In the genomic region with DNA sequence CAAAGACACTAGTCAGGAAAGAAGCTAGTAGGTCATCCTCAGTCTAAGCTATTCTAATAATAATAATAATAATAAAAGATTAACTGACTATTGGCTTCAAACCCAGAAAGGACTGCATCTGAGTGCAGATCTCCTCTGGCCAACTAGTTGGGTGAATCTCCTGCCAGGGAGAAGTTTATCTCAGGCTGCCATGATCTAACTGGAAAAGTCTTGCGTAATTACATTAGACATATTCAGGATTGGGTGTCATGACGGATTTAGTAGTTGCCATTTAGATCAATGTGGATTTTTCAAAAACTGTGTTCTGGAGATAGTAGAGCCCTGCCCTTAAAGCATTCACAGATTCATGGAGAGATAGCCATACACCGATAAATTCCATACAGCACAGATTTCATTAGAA, we compare ENCODE assay signal across 23 cellular contexts.
DNase-seq lines count a peak whose midpoint lies in the region; ATAC-seq and TF ChIP-seq lines count a peak whose summit lies in the region.
"Had no signal": no experiment of that assay in that cellular context is flagged by ENCODE, and none has a peak within 500 bp of the region (broad histone marks: within the 10 kb centered on the region; RNA-seq: fewer than 3 reads in every experiment).

No MANE protein-coding gene starts in this region.

- no peak overlapping the region for H2AFZ ChIP-seq in IMR-90 (replicated peaks; ENCODE audit: low read length, poor library complexity)

- WGBS in IMR-90 (ENCODE audit: extremely low coverage in 2 of 2, insufficient read length in 1 of 2), 2 experiments: no CpG with 5 or more reads among the region's 3 CpGs

- no peak for TF ChIP-seq POLR2A in IMR-90 (IDR thresholded peaks at IDR 0.05; ENCODE audit: low read depth, low read length)

- no peak overlapping the region for H2BK20ac ChIP-seq in IMR-90 (ENCODE audit: low read depth, low read length)

- H3K27ac ChIP-seq in IMR-90 (ENCODE audit: insufficient read depth, low read length): no peak overlapping the region
- H3K27ac ChIP-seq: BLaER1 had no signal

- no peak overlapping the region for H3K18ac ChIP-seq in IMR-90 (ENCODE audit: low read depth, low read length)

- H3K4me3 ChIP-seq in IMR-90 (ENCODE audit: insufficient read depth, low read depth, low read length): no peak overlapping the region
- H3K4me3 ChIP-seq: BLaER1, GM12878 had no signal

- H4K91ac ChIP-seq in IMR-90 (ENCODE audit: insufficient read depth, low read depth, low read length): no peak overlapping the region

- no peaks in the 10 kb centered on the region for H4K20me1 ChIP-seq in IMR-90 (ENCODE audit: insufficient read depth, low read length)
- H4K20me1 ChIP-seq: BLaER1 had no signal

- H3K23ac ChIP-seq in IMR-90 (ENCODE audit: low read depth, low read length): no peak overlapping the region

- no peak for DNase-seq in IMR-90
- DNase-seq in endothelial cell (ENCODE audit: low spot score): no peak
- peak; percentile 9 for DNase-seq in renal cortical epithelial cell (ENCODE audit: low read depth)
- DNase-seq in activated T-cell treated with anti-CD3 and anti-CD28 coated beads for 4 hours: no peak
- DNase-seq in islet precursor cell: no peak
- DNase-seq: 8988T; ACHN; BE2C; C1 segment of cervical spinal cord; CD4-positive, alpha-beta memory T cell; CD4-positive, CD25-positive, alpha-beta regulatory T cell; CD8-positive, alpha-beta memory T cell; COR-L47; DMS 273 treated with DMSO at 0.1 percent for 48 hours; DMS153; DMS53; DMS79; DND-41; EL; GDM1 had no signal

- H4K8ac ChIP-seq in IMR-90 (ENCODE audit: low read depth in 2 of 2, low read length in 2 of 2): no peak overlapping the region

- no peak for TF ChIP-seq RAD21 in IMR-90 (IDR thresholded peaks at IDR 0.05; ENCODE audit: low read length)

- H4K5ac ChIP-seq in IMR-90 (ENCODE audit: low read depth, low read length): no peak overlapping the region

- no TSS peak for BruUV-seq in IMR-90 (replicated peaks; lab: Mats Ljungman, UMichigan)

- H3K56ac ChIP-seq in IMR-90 (ENCODE audit: extremely low read depth, insufficient read depth, low read length): no peak overlapping the region

- H3K4me2 ChIP-seq in IMR-90 (ENCODE audit: low read depth, low read length): no peak overlapping the region
- H3K4me2 ChIP-seq: BLaER1 had no signal

- no peaks in the 10 kb centered on the region for H3K9me3 Mint-ChIP-seq in endothelial cell (ENCODE audit: unreplicated experiment)

- POLR2A ChIA-PET in IMR-90 (lab: Charles Lee; ENCODE audit: unreplicated experiment): no interaction called here

- H3K4ac ChIP-seq in IMR-90 (ENCODE audit: low read depth, low read length): no peak overlapping the region

- H2BK15ac ChIP-seq in IMR-90 (ENCODE audit: low read depth, low read length): no peak overlapping the region

- H2BK120ac ChIP-seq in IMR-90 (ENCODE audit: low read depth, low read length): no peak overlapping the region

- H3K27ac Mint-ChIP-seq in endothelial cell (ENCODE audit: unreplicated experiment): peak overlapping the region; percentile 83
- H3K27ac Mint-ChIP-seq: CD14-positive monocyte; CD4-positive, alpha-beta memory T cell; CD4-positive, CD25-positive, alpha-beta regulatory T cell; CD8-positive, alpha-beta memory T cell had no signal

- dilution Hi-C loops in IMR-90 (cut with HindIII; ENCODE audit: low sequenced_read_pairs, unreplicated experiment): no loop called here

- H3K36me3 ChIP-seq in IMR-90 (ENCODE audit: control insufficient read depth, insufficient read depth, low read length): no peaks in the 10 kb centered on the region
- H3K36me3 ChIP-seq: BE2C, BLaER1 had no signal

- peaks cover 2% of the 10 kb centered on the region for H3K27me3 Mint-ChIP-seq in endothelial cell (ENCODE audit: unreplicated experiment)
- H3K27me3 Mint-ChIP-seq: CD4-positive, alpha-beta memory T cell; CD4-positive, CD25-positive, alpha-beta regulatory T cell; CD8-positive, alpha-beta memory T cell had no signal

- in situ Hi-C loops in IMR-90 (cut with MboI; ENCODE audit: low sequenced_read_pairs): no loop called here

- no peak overlapping the region for H2AK5ac ChIP-seq in IMR-90 (ENCODE audit: low read depth, low read length)

- CTCF ChIA-PET in IMR-90 (lab: Yijun Ruan, JAX): no interaction called here

- no peaks in the 10 kb centered on the region for H3K27me3 ChIP-seq in IMR-90 (ENCODE audit: control insufficient read depth, insufficient read depth, low read length)
- H3K27me3 ChIP-seq: BE2C, BLaER1 had no signal

- no peaks in the 10 kb centered on the region for H3K4me1 ChIP-seq in IMR-90 (ENCODE audit: control insufficient read depth, insufficient read depth, low read length)
- H3K4me1 ChIP-seq: BE2C had no signal

- H3K4me1 Mint-ChIP-seq in endothelial cell (ENCODE audit: unreplicated experiment): peaks cover 19% of the 10 kb centered on the region
- H3K4me1 Mint-ChIP-seq: CD14-positive monocyte; CD4-positive, alpha-beta memory T cell; CD4-positive, CD25-positive, alpha-beta regulatory T cell; CD8-positive, alpha-beta memory T cell had no signal

- H3K79me1 ChIP-seq in IMR-90 (ENCODE audit: low read depth in 1 of 2, low read length in 2 of 2): no peaks in the 10 kb centered on the region

- intact Hi-C loops in IMR-90 (cut with micrococcal nuclease): no loop called here

- H2AK9ac ChIP-seq in IMR-90 (replicated peaks; ENCODE audit: low read depth, low read length, poor library complexity): no peak overlapping the region

- no peak overlapping the region for H3K4me3 Mint-ChIP-seq in endothelial cell (ENCODE audit: unreplicated experiment)
- H3K4me3 Mint-ChIP-seq: CD14-positive monocyte; CD4-positive, alpha-beta memory T cell; CD4-positive, CD25-positive, alpha-beta regulatory T cell; CD8-positive, alpha-beta memory T cell had no signal

- H3K36me3 Mint-ChIP-seq in endothelial cell (ENCODE audit: low read depth, unreplicated experiment): no peaks in the 10 kb centered on the region
- H3K36me3 Mint-ChIP-seq: CD14-positive monocyte; CD4-positive, alpha-beta memory T cell; CD4-positive, CD25-positive, alpha-beta regulatory T cell; CD8-positive, alpha-beta memory T cell had no signal

- H2BK5ac ChIP-seq in IMR-90 (ENCODE audit: low read depth, low read length, poor library complexity, severe bottlenecking): no peak overlapping the region

- peaks cover 3% of the 10 kb centered on the region; the same call in 1 of the 2 replicates for H3K9me3 ChIP-seq in IMR-90 (ENCODE audit: control insufficient read depth, insufficient read depth, low read length)
- H3K9me3 ChIP-seq: BE2C, BLaER1 had no signal

- H3K9ac ChIP-seq in IMR-90 (ENCODE audit: low read depth, low read length): no peak overlapping the region
- H3K9ac ChIP-seq: BLaER1 had no signal

- no peak overlapping the region for H3K14ac ChIP-seq in IMR-90 (replicated peaks; ENCODE audit: low read depth, low read length)

- ATAC-seq in IMR-90 (ENCODE audit: low read depth): no peak
- ATAC-seq: GM12878 had no signal

- TF ChIP-seq CTCF in IMR-90 (conservative IDR thresholded peaks at IDR 0.05; ENCODE audit: low read depth, low read length) (no peak), endothelial cell (IDR thresholded peaks at IDR 0.05; ENCODE audit: unreplicated experiment) (no peak)

- H3K9me1 ChIP-seq in IMR-90 (ENCODE audit: insufficient read depth, low read length): no peaks in the 10 kb centered on the region

TF ChIP-seq in IMR-90, 13 proteins besides CTCF, POLR2A, EP300 and RAD21:
- TF ChIP-seq FOS (IDR thresholded peaks at IDR 0.05; ENCODE audit: low read depth, low read length) (no peak), CEBPB (IDR thresholded peaks at IDR 0.05; ENCODE audit: low read depth, low read length) (peak; percentile 52), MXI1 (IDR thresholded peaks at IDR 0.05; ENCODE audit: borderline replicate concordance, low read depth, low read length) (no peak)
